Comparison of ENCODE assay signal across 19 cellular contexts in genomic region chr9:104240890-104241289, GRCh38.
DNase-seq lines count a peak whose midpoint lies in the region; ATAC-seq and TF ChIP-seq lines count a peak whose summit lies in the region.
"Had no signal": no experiment of that assay in that cellular context is flagged by ENCODE, and none has a peak within 500 bp of the region (broad histone marks: within the 10 kb centered on the region; RNA-seq: fewer than 3 reads in every experiment).

No MANE protein-coding gene starts in this region.

- H4K20me1 ChIP-seq in OCI-LY3 (ENCODE audit: insufficient read depth, low read length) = no peaks in the 10 kb centered on the region
- H4K20me1 ChIP-seq: BLaER1 had no signal

- TF ChIP-seq CTCF in OCI-LY3 (IDR thresholded peaks at IDR 0.05; ENCODE audit: low read depth, low read length) = no peak

- no peaks in the 10 kb centered on the region for H3K36me3 ChIP-seq in OCI-LY3 (replicated peaks; ENCODE audit: low read depth, low read length)
- H3K36me3 ChIP-seq: BLaER1, HAP-1 had no signal

- peaks cover 10% of the 10 kb centered on the region for H3K4me1 ChIP-seq in OCI-LY3 (ENCODE audit: low read length)
- H3K4me1 ChIP-seq: BLaER1, Caco-2, HAP-1 had no signal

- peak overlapping the region; percentile 38; the same call in 1 of the 2 replicates for H3K4me2 ChIP-seq in OCI-LY3 (ENCODE audit: low read length)
- H3K4me2 ChIP-seq: BLaER1 had no signal

- H3K4me3 ChIP-seq in OCI-LY3 (ENCODE audit: low read length) = no peak overlapping the region
- H3K4me3 ChIP-seq: BLaER1, HAP-1 had no signal

- DNase-seq in NOMO-1 treated with dmso at 0.1 percent for 144 hours (lab: John Stamatoyannopoulos, UW; ENCODE audit: unreplicated experiment) = peak; percentile 2
- DNase-seq in NOMO-1 treated with DMSO at 0.1 percent for 48 hours (lab: John Stamatoyannopoulos, UW; ENCODE audit: unreplicated experiment) = no peak
- DNase-seq in activated T-cell treated with anti-CD3 and anti-CD28 coated beads, Interleukin-2, amount 50 U/mL, for 1 hour = no peak
- DNase-seq in DMS53 treated with DMSO at 0.1 percent for 48 hours (lab: John Stamatoyannopoulos, UW; ENCODE audit: unreplicated experiment) = no peak
- DNase-seq: 8988T; AML-193; Caco-2; CD8-positive, alpha-beta memory T cell; DMS79; GOT3; HFFc6; IMR-90; KBM-7 had no signal

- no peak overlapping the region for H2AFZ ChIP-seq in OCI-LY3 (ENCODE audit: low read depth, low read length)

- no peaks in the 10 kb centered on the region for H3K79me2 ChIP-seq in OCI-LY3 (ENCODE audit: low read length)

- H3K9ac ChIP-seq in OCI-LY3 (ENCODE audit: low read length) = no peak overlapping the region
- H3K9ac ChIP-seq: BLaER1 had no signal

- H3K27ac ChIP-seq in OCI-LY3 (ENCODE audit: low read length) = no peak overlapping the region
- H3K27ac ChIP-seq: BLaER1 had no signal

- 0 out of 2 replicates have a peak, but pooled peaks cover 11% of the 10 kb centered on the region for H3K9me3 ChIP-seq in OCI-LY3 (ENCODE audit: insufficient read depth, low read length)
- H3K9me3 ChIP-seq: Caco-2, HAP-1 had no signal

- ATAC-seq in HG03565 (IDR thresholded peaks at IDR 0.05; ENCODE audit: unreplicated experiment) = peak; percentile 47
- ATAC-seq in GM19463 (IDR thresholded peaks at IDR 0.05; ENCODE audit: unreplicated experiment) = no peak
- ATAC-seq in HG03442 (IDR thresholded peaks at IDR 0.05; ENCODE audit: unreplicated experiment) = no peak

- H3K27me3 ChIP-seq in OCI-LY3 (ENCODE audit: low read depth, low read length) = no peaks in the 10 kb centered on the region
- H3K27me3 ChIP-seq: BLaER1 had no signal
